In genomic region chr18:25019086-25019860, GRCh38 we compare ENCODE assay signal across 35 cellular contexts.
DNase-seq lines count a peak whose midpoint lies in the region; ATAC-seq and TF ChIP-seq lines count a peak whose summit lies in the region.
"Had no signal": no experiment of that assay in that cellular context is flagged by ENCODE, and none has a peak within 500 bp of the region (broad histone marks: within the 10 kb centered on the region; RNA-seq: fewer than 3 reads in every experiment).

No MANE protein-coding gene starts in this region.

- no peaks in the 10 kb centered on the region for H3K4me1 ChIP-seq in A673 (ENCODE audit: insufficient read depth, low read length, poor library complexity, severe bottlenecking)
- H3K4me1 ChIP-seq: ascending aorta, foreskin keratinocyte, HAP-1, tibial nerve had no signal

- H3K27me3 ChIP-seq in A673 (replicated peaks; ENCODE audit: insufficient read depth, low read depth, low read length, poor library complexity), result no peaks in the 10 kb centered on the region
- H3K27me3 ChIP-seq: ascending aorta, cardiac muscle cell, foreskin keratinocyte, neutrophil, tibial nerve had no signal

- H3K27ac ChIP-seq in angular gyrus (ENCODE audit: low read depth, low read length), result peak overlapping the region; percentile 81
- no peak overlapping the region for H3K27ac ChIP-seq in RWPE1
- no peak overlapping the region for H3K27ac ChIP-seq in A673 (ENCODE audit: low read depth, low read length, poor library complexity, severe bottlenecking)
- H3K27ac ChIP-seq: ascending aorta, cardiac muscle cell, coronary artery, foreskin keratinocyte, HL-60, neutrophil, tibial nerve had no signal

- H3K9me3 ChIP-seq in A673 (ENCODE audit: low read depth, low read length, poor library complexity, severe bottlenecking), result peaks cover 4% of the 10 kb centered on the region
- H3K9me3 ChIP-seq: ascending aorta, HAP-1, neutrophil had no signal

- CTCF ChIA-PET in RWPE1 (lab: Yijun Ruan, JAX) (no interaction called here), A673 (lab: Charles Lee) (no interaction called here)

- TF ChIP-seq CTCF in RWPE1 (conservative IDR thresholded peaks at IDR 0.05; ENCODE audit: low read depth) (no peak), A673 (conservative IDR thresholded peaks at IDR 0.05; ENCODE audit: low read depth, low read length) (no peak)

- H3K36me3 ChIP-seq in A673 (ENCODE audit: insufficient read depth, low read length, poor library complexity, severe bottlenecking), result no peaks in the 10 kb centered on the region
- H3K36me3 ChIP-seq: ascending aorta, cardiac muscle cell, HAP-1, neutrophil, tibial nerve had no signal

- H3K4me3 ChIP-seq in A673 (ENCODE audit: low read depth, low read length, poor library complexity, severe bottlenecking), result no peak overlapping the region
- H3K4me3 ChIP-seq: ascending aorta, cardiac muscle cell, coronary artery, HAP-1, tibial nerve had no signal

- intact Hi-C loops in A673 (cut with micrococcal nuclease; ENCODE audit: unreplicated experiment), result no loop called here

- no peak for ATAC-seq in GM18873 (IDR thresholded peaks at IDR 0.05; ENCODE audit: low FRiP score, unreplicated experiment)
- ATAC-seq: activated CD4-positive, CD25-positive, alpha-beta regulatory T cell treated with anti-CD3 and anti-CD28 coated beads, Interleukin-2, amount 50 U/mL, for 24 hours; activated CD8-positive, alpha-beta memory T cell treated with anti-CD3 and anti-CD28 coated beads, Interleukin-2, amount 10 ng/mL, durations not matched to agents 7 days and 5 days; activated T-cell treated with anti-CD3 and anti-CD28 coated beads, Interleukin-2, amount 50 U/mL, for 4 hours; effector memory CD8-positive, alpha-beta T cell; foreskin keratinocyte; left cardiac atrium; sciatic nerve; SK-N-SH treated with all-trans-retinoic acid at 6 μM for 48 hours; stimulated activated naive CD8-positive, alpha-beta T cell treated with anti-CD3 and anti-CD28 coated beads, Interleukin-15, amount 100 ng/mL, for 72 hours; T-helper 17 cell had no signal

- POLR2A ChIA-PET in RWPE1 (lab: Yijun Ruan, JAX; ENCODE audit: low non-redundant PET), result no interaction called here
- POLR2A ChIA-PET in A673 (lab: Charles Lee; ENCODE audit: low non-redundant PET), result no interaction called here

- DNase-seq in NCI-H69 (lab: John Stamatoyannopoulos, UW) (peak; percentile 84), inferior parietal cortex (ENCODE audit: extremely low spot score) (peak; percentile 38), pons (ENCODE audit: low spot score) (peak; percentile 90), SHP77 (lab: John Stamatoyannopoulos, UW) (no peak), RWPE1 (ENCODE audit: low spot score) (no peak), A673 (ENCODE audit: low spot score) (no peak)
- DNase-seq: activated CD4-positive, alpha-beta T cell treated with anti-CD3 and anti-CD28 coated beads, Interleukin-2, amount 50 U/mL, for 4 hours; activated CD8-positive, alpha-beta memory T cell treated with anti-CD3 and anti-CD28 coated beads, Interleukin-2, amount 10 ng/mL, durations not matched to agents 7 days and 5 days; activated gamma-delta T cell treated with Interleukin-2 at 50 U/mL for 16 hours; activated naive CD8-positive, alpha-beta T cell treated with anti-CD3 and anti-CD28 coated beads, Interleukin-2, amount 10 ng/mL, durations not matched to agents 7 days and 5 days; activated T-cell treated with anti-CD3 and anti-CD28 coated beads, Interleukin-2, amount 50 U/mL, for 4 hours; CD8-positive, alpha-beta memory T cell; effector memory CD8-positive, alpha-beta T cell; foreskin keratinocyte; left cardiac atrium; MM.1S; NCI-H2029 treated with DMSO at 0.1 percent for 48 hours; NCI-H2227 treated with DMSO at 0.1 percent for 48 hours; NCI-H774; RPMI8226; stimulated activated CD8-positive, alpha-beta memory T cell treated with anti-CD3 and anti-CD28 coated beads, Interleukin-4, amount 100 ng/mL, for 48 hours; stimulated activated naive CD8-positive, alpha-beta T cell treated with anti-CD3 and anti-CD28 coated beads, Interleukin-15, amount 100 ng/mL, for 72 hours; T-helper 17 cell had no signal

- BruUV-seq in A673 (replicated peaks; lab: Mats Ljungman, UMichigan), result no TSS peak

Comparison
In these comparisons a context has a peak if more than half of its experiments do, and no peak if none do; other contexts are left out.
1. DNase-seq: peak in NCI-H69 (single experiment), inferior parietal cortex (single experiment) and pons (single experiment); none in SHP77 (0 of 2), RWPE1 (single experiment) and A673 (single experiment).